ENCODE assay signal across 15 cellular contexts in genomic region chr3:65831733-65832425, GRCh38.
DNase-seq lines count a peak whose midpoint lies in the region; ATAC-seq and TF ChIP-seq lines count a peak whose summit lies in the region.
"Had no signal": no experiment of that assay in that cellular context is flagged by ENCODE, and none has a peak within 500 bp of the region (broad histone marks: within the 10 kb centered on the region; RNA-seq: fewer than 3 reads in every experiment).

No MANE protein-coding gene starts in this region.

- no peaks in the 10 kb centered on the region for H3K4me1 Mint-ChIP-seq in activated CD8-positive, alpha-beta T cell treated with anti-CD3 and anti-CD28 coated beads, Interleukin-2, amount 10 ng/mL, durations not matched to agents 7 days and 5 days (ENCODE audit: low read depth)

- ATAC-seq in activated CD8-positive, alpha-beta T cell treated with anti-CD3 and anti-CD28 coated beads, Interleukin-2, amount 10 ng/mL, durations not matched to agents 7 days and 5 days, result no peak
- ATAC-seq in HG02588 (IDR thresholded peaks at IDR 0.05; ENCODE audit: unreplicated experiment), result no peak
- ATAC-seq: activated T-cell treated with anti-CD3 and anti-CD28 coated beads, Interleukin-2, amount 50 U/mL, for 4 hours had no signal

- H2AFZ ChIP-seq in osteoblast (ENCODE audit: low read length), result no peak overlapping the region

- peaks cover 54% of the 10 kb centered on the region for H3K79me2 ChIP-seq in osteoblast (ENCODE audit: insufficient read depth, low read length)

- POLR2A ChIA-PET in activated CD8-positive, alpha-beta T cell treated with anti-CD3 and anti-CD28 coated beads, Interleukin-2, amount 10 ng/mL, durations not matched to agents 7 days and 5 days (lab: Charles Lee), result no interaction called here

- no peak overlapping the region for H3K4me3 Mint-ChIP-seq in activated CD8-positive, alpha-beta T cell treated with anti-CD3 and anti-CD28 coated beads, Interleukin-2, amount 10 ng/mL, durations not matched to agents 7 days and 5 days
- H3K4me3 Mint-ChIP-seq: activated T-cell treated with anti-CD3 and anti-CD28 coated beads, Interleukin-2, amount 50 U/mL, for 4 hours had no signal

- peak overlapping the region; percentile 71 for H3K4me2 ChIP-seq in osteoblast (ENCODE audit: insufficient read depth, low read length)

- H3K9me3 ChIP-seq in osteoblast (ENCODE audit: low read depth, low read length), result no peaks in the 10 kb centered on the region
- H3K9me3 ChIP-seq: ascending aorta had no signal

- H3K27ac ChIP-seq in osteoblast (ENCODE audit: low read depth, low read length), result peak overlapping the region; percentile 62
- H3K27ac ChIP-seq: ascending aorta, skin epidermis had no signal

- peak; percentile 56 for DNase-seq in Daoy (ENCODE audit: low read depth)
- peak; percentile 19 for DNase-seq in NCI-H2227 treated with DMSO at 0.1 percent for 48 hours (lab: John Stamatoyannopoulos, UW)
- DNase-seq in epithelial cell of proximal tubule (ENCODE audit: low read depth), result peak; percentile 18
- DNase-seq in osteoblast (ENCODE audit: insufficient read length, low spot score, missing footprints), result no peak
- DNase-seq in activated CD8-positive, alpha-beta T cell treated with anti-CD3 and anti-CD28 coated beads, Interleukin-2, amount 10 ng/mL, durations not matched to agents 7 days and 5 days, result no peak
- DNase-seq in activated CD4-positive, alpha-beta T cell treated with anti-CD3 and anti-CD28 coated beads for 48 hours, result no peak
- no peak for DNase-seq in T-helper 1 cell
- DNase-seq: activated T-cell treated with anti-CD3 and anti-CD28 coated beads, Interleukin-2, amount 50 U/mL, for 4 hours; COR-L47; NCI-H1105 treated with DMSO at 0.1 percent for 48 hours; NCI-H526; SHP77 treated with DMSO at 0.1 percent for 48 hours had no signal

- no peaks in the 10 kb centered on the region for H3K36me3 ChIP-seq in osteoblast (ENCODE audit: insufficient read depth, low read length)
- H3K36me3 ChIP-seq: ascending aorta had no signal

- no peak overlapping the region for H3K27ac Mint-ChIP-seq in activated CD8-positive, alpha-beta T cell treated with anti-CD3 and anti-CD28 coated beads, Interleukin-2, amount 10 ng/mL, durations not matched to agents 7 days and 5 days

- H3K36me3 Mint-ChIP-seq in activated CD8-positive, alpha-beta T cell treated with anti-CD3 and anti-CD28 coated beads, Interleukin-2, amount 10 ng/mL, durations not matched to agents 7 days and 5 days (ENCODE audit: low read depth), result no peaks in the 10 kb centered on the region

- TF ChIP-seq CTCF in epithelial cell of proximal tubule (conservative IDR thresholded peaks at IDR 0.05; ENCODE audit: low read depth, low read length) (no peak), osteoblast (IDR thresholded peaks at IDR 0.05; ENCODE audit: extremely low read depth, low read depth, low read length) (no peak)

- no peaks in the 10 kb centered on the region for H3K27me3 ChIP-seq in osteoblast (ENCODE audit: insufficient read depth, low read length)
- H3K27me3 ChIP-seq: ascending aorta had no signal

- peaks cover 5% of the 10 kb centered on the region for H4K20me1 ChIP-seq in osteoblast (ENCODE audit: insufficient read depth, low read length)

- H3K4me3 ChIP-seq in epithelial cell of proximal tubule (ENCODE audit: low read depth, low read length), result no peak overlapping the region
- peak overlapping the region; percentile 23 for H3K4me3 ChIP-seq in osteoblast (ENCODE audit: insufficient read depth, low read length)
- H3K4me3 ChIP-seq: ascending aorta, skin epidermis had no signal

- no peaks in the 10 kb centered on the region for H3K27me3 Mint-ChIP-seq in activated CD8-positive, alpha-beta T cell treated with anti-CD3 and anti-CD28 coated beads, Interleukin-2, amount 10 ng/mL, durations not matched to agents 7 days and 5 days (ENCODE audit: low read depth)

- H3K4me1 ChIP-seq in osteoblast (ENCODE audit: insufficient read depth, low read length), result peaks cover 74% of the 10 kb centered on the region

- CTCF ChIA-PET in activated CD8-positive, alpha-beta T cell treated with anti-CD3 and anti-CD28 coated beads, Interleukin-2, amount 10 ng/mL, durations not matched to agents 7 days and 5 days (lab: Charles Lee), result no interaction called here

- no peaks in the 10 kb centered on the region for H3K9me3 Mint-ChIP-seq in activated CD8-positive, alpha-beta T cell treated with anti-CD3 and anti-CD28 coated beads, Interleukin-2, amount 10 ng/mL, durations not matched to agents 7 days and 5 days (ENCODE audit: insufficient read depth)
- H3K9me3 Mint-ChIP-seq: activated T-cell treated with anti-CD3 and anti-CD28 coated beads, Interleukin-2, amount 50 U/mL, for 4 hours had no signal

Comparison
In these comparisons a context has a peak if more than half of its experiments do, and no peak if none do; other contexts are left out.
1. DNase-seq: peak in Daoy (single experiment), NCI-H2227 treated with DMSO at 0.1 percent for 48 hours (single experiment) and epithelial cell of proximal tubule (single experiment); none in osteoblast (single experiment), activated CD8-positive, alpha-beta T cell treated with anti-CD3 and anti-CD28 coated beads, Interleukin-2, amount 10 ng/mL, durations not matched to agents 7 days and 5 days (single experiment), activated CD4-positive, alpha-beta T cell treated with anti-CD3 and anti-CD28 coated beads for 48 hours (single experiment) and T-helper 1 cell (0 of 5).